ENCODE assay signal across 18 cellular contexts in genomic region chr1:9482816-9483572, GRCh38. TPM values are rescaled to one million over a fixed set of nuclear protein-coding genes. Genes with fewer than 3 reads are reported as not detected.
DNase-seq lines count a peak whose midpoint lies in the region; ATAC-seq and TF ChIP-seq lines count a peak whose summit lies in the region.
"Had no signal": no experiment of that assay in that cellular context is flagged by ENCODE, and none has a peak within 500 bp of the region (broad histone marks: within the 10 kb centered on the region; RNA-seq: fewer than 3 reads in every experiment).

No MANE protein-coding gene starts in this region.

- ATAC-seq in PC-3, result no peak

- TF ChIP-seq POLR2A in prostate gland (IDR thresholded peaks at IDR 0.05), result no peak

- H3K9me3 ChIP-seq in hepatocyte (ENCODE audit: low read depth) (no peaks in the 10 kb centered on the region), prostate gland (no peaks in the 10 kb centered on the region), PC-3 (ENCODE audit: low read length) (no peaks in the 10 kb centered on the region), smooth muscle cell (replicated peaks; ENCODE audit: low read depth) (no peaks in the 10 kb centered on the region), Karpas-422 (ENCODE audit: low read length) (no peaks in the 10 kb centered on the region)
- H3K9me3 ChIP-seq: Peyer's patch had no signal

- H3K4me3 ChIP-seq in hepatocyte (no peak overlapping the region), prostate gland (no peak overlapping the region), PC-3 (ENCODE audit: low read length) (no peak overlapping the region), smooth muscle cell (no peak overlapping the region), Karpas-422 (ENCODE audit: low read length) (no peak overlapping the region)
- H3K4me3 ChIP-seq: GM23248, Peyer's patch had no signal

- POLR2A ChIA-PET in PC-3 (lab: Charles Lee; ENCODE audit: unreplicated experiment), result no interaction called here

- no peak overlapping the region for H2AFZ ChIP-seq in hepatocyte
- no peak overlapping the region for H2AFZ ChIP-seq in PC-3 (ENCODE audit: low read length)
- H2AFZ ChIP-seq in smooth muscle cell (ENCODE audit: low read depth), result no peak overlapping the region
- H2AFZ ChIP-seq in Karpas-422 (ENCODE audit: low read length), result no peak overlapping the region
- H2AFZ ChIP-seq: GM23248 had no signal

- H3K36me3 ChIP-seq in hepatocyte (replicated peaks; ENCODE audit: insufficient read depth, low read depth) (no peaks in the 10 kb centered on the region), prostate gland (no peaks in the 10 kb centered on the region), PC-3 (ENCODE audit: low read depth, low read length) (no peaks in the 10 kb centered on the region), smooth muscle cell (ENCODE audit: low read depth) (no peaks in the 10 kb centered on the region), Karpas-422 (ENCODE audit: insufficient read depth, low read length) (no peaks in the 10 kb centered on the region)
- H3K36me3 ChIP-seq: Peyer's patch had no signal

- DNase-seq in DMS79 treated with DMSO at 0.1 percent for 48 hours (lab: John Stamatoyannopoulos, UW) (peak; percentile 20), DMS79 (lab: John Stamatoyannopoulos, UW) (no peak), D341Med (ENCODE audit: low spot score) (peak; percentile 15), hepatocyte (ENCODE audit: low spot score) (no peak), prostate gland (ENCODE audit: low spot score) (no peak), PC-3 (no peak), smooth muscle cell (lab: John Stamatoyannopoulos, UW; ENCODE audit: unreplicated experiment) (no peak), Karpas-422 (no peak)
- DNase-seq: CD4-positive, CD25-positive, alpha-beta regulatory T cell; GM23248; NCI-H1417; NCI-H187 treated with DMSO at 0.1 percent for 48 hours; NCI-H2171 treated with DMSO at 0.1 percent for 48 hours; NCI-H774; Peyer's patch; SIG-M5 had no signal

- no peak for TF ChIP-seq CTCF in hepatocyte (IDR thresholded peaks at IDR 0.05; ENCODE audit: poor library complexity)
- no peak for TF ChIP-seq CTCF in prostate gland (IDR thresholded peaks at IDR 0.05)
- TF ChIP-seq CTCF in PC-3 (conservative IDR thresholded peaks at IDR 0.05; ENCODE audit: low read depth, low read length), result no peak
- no peak for TF ChIP-seq CTCF in smooth muscle cell (IDR thresholded peaks at IDR 0.05; ENCODE audit: borderline replicate concordance, insufficient read depth, poor library complexity, severe bottlenecking)

- H3K27me3 ChIP-seq in hepatocyte, result no peaks in the 10 kb centered on the region
- no peaks in the 10 kb centered on the region for H3K27me3 ChIP-seq in prostate gland (replicated peaks; ENCODE audit: insufficient read depth)
- no peaks in the 10 kb centered on the region for H3K27me3 ChIP-seq in PC-3 (ENCODE audit: low read length)
- H3K27me3 ChIP-seq in smooth muscle cell (ENCODE audit: low read depth), result no peaks in the 10 kb centered on the region
- H3K27me3 ChIP-seq in Karpas-422 (ENCODE audit: low read length), result no peaks in the 10 kb centered on the region
- H3K27me3 ChIP-seq: Peyer's patch had no signal

- H3K9ac ChIP-seq in PC-3 (ENCODE audit: low read length) (no peak overlapping the region), smooth muscle cell (ENCODE audit: low read depth) (no peak overlapping the region), Karpas-422 (ENCODE audit: low read length) (no peak overlapping the region)
- H3K9ac ChIP-seq: GM23248 had no signal

- H3F3A ChIP-seq in PC-3 (ENCODE audit: low read length, unreplicated experiment) (no peaks in the 10 kb centered on the region), smooth muscle cell (ENCODE audit: low read depth) (no peaks in the 10 kb centered on the region)

- H3K27ac ChIP-seq in hepatocyte (peak overlapping the region; percentile 9), prostate gland (peak overlapping the region; percentile 20 to 52), PC-3 (ENCODE audit: low read length) (no peak overlapping the region), smooth muscle cell (ENCODE audit: low read depth) (no peak overlapping the region), Karpas-422 (ENCODE audit: low read length) (no peak overlapping the region)
- H3K27ac ChIP-seq: 22Rv1, GM23248, HL-60, Peyer's patch had no signal

- CTCF ChIA-PET in PC-3 (lab: Charles Lee), result no interaction called here

- no peaks in the 10 kb centered on the region for H3K79me2 ChIP-seq in hepatocyte
- no peaks in the 10 kb centered on the region for H3K79me2 ChIP-seq in PC-3 (ENCODE audit: low read length)
- H3K79me2 ChIP-seq in smooth muscle cell (ENCODE audit: low read depth), result no peaks in the 10 kb centered on the region
- no peaks in the 10 kb centered on the region for H3K79me2 ChIP-seq in Karpas-422 (ENCODE audit: low read length)

- BruUV-seq in PC-3 (replicated peaks; lab: Mats Ljungman, UMichigan), result no TSS peak

- H3K4me2 ChIP-seq in hepatocyte (no peak overlapping the region), PC-3 (ENCODE audit: low read length) (no peak overlapping the region), smooth muscle cell (no peak overlapping the region), Karpas-422 (ENCODE audit: low read depth, low read length, poor library complexity, severe bottlenecking) (no peak overlapping the region)

- no peaks in the 10 kb centered on the region for H4K20me1 ChIP-seq in hepatocyte (ENCODE audit: insufficient read depth, poor library complexity, severe bottlenecking)
- no peaks in the 10 kb centered on the region for H4K20me1 ChIP-seq in PC-3 (ENCODE audit: low read length)
- H4K20me1 ChIP-seq in smooth muscle cell (ENCODE audit: low read depth), result no peaks in the 10 kb centered on the region
- H4K20me1 ChIP-seq in Karpas-422 (ENCODE audit: insufficient read depth, low read depth, low read length), result no peaks in the 10 kb centered on the region

- H3K4me1 ChIP-seq in hepatocyte (ENCODE audit: insufficient read depth) (peaks cover 10% of the 10 kb centered on the region), prostate gland (replicated peaks) (no peaks in the 10 kb centered on the region), PC-3 (ENCODE audit: insufficient read depth, low read length) (no peaks in the 10 kb centered on the region), smooth muscle cell (ENCODE audit: low read depth) (no peaks in the 10 kb centered on the region), Karpas-422 (ENCODE audit: low read length) (no peaks in the 10 kb centered on the region)
- H3K4me1 ChIP-seq: Peyer's patch had no signal

- 79% methylated on average over 19 of the region's 19 CpGs for WGBS in hepatocyte (ENCODE audit: low lambda C conversion rate, missing lambda C conversion rate)
- WGBS in prostate gland, result 63% methylated on average over 19 of the region's 19 CpGs
- whole genome bisulfite sequencing in smooth muscle cell (ENCODE audit: low lambda C conversion rate), result 82% methylated on average over 19 of the region's 19 CpGs

- intact Hi-C loops in prostate gland (cut with DNase I) (loop anchor here (10.0 kb wide), 1 partner anchor 368 kb away; no protein-coding TSS in a partner anchor), PC-3 (cut with micrococcal nuclease) (no loop called here)

- H3K9me2 ChIP-seq in hepatocyte (replicated peaks; ENCODE audit: insufficient read depth), result no peaks in the 10 kb centered on the region
- no peaks in the 10 kb centered on the region for H3K9me2 ChIP-seq in PC-3 (replicated peaks; ENCODE audit: low read length)
- no peaks in the 10 kb centered on the region for H3K9me2 ChIP-seq in Karpas-422 (replicated peaks; ENCODE audit: insufficient read depth, low read length)

RNA-seq across cellular contexts. Expression of gene SLC25A33, which starts 56.3 kb away (rescaled TPM):
- 21.7 and 22.1 TPM in 2 replicates for total RNA-seq in hepatocyte
- polyA plus RNA-seq in hepatocyte, result 10.8 and 14.4 TPM in 2 replicates
- total RNA-seq in prostate gland, result 10 to 100 TPM; 10.7 to 11.9 TPM
- total RNA-seq in PC-3 (2014; rRNA removed), result 11.8 and 14.5 TPM in 2 replicates
- total RNA-seq in smooth muscle cell, result 5.5 and 7.1 TPM in 2 replicates
- polyA plus RNA-seq in smooth muscle cell, result 3.9 and 5.4 TPM in 2 replicates
- 19.7 and 25.2 TPM in 2 replicates for total RNA-seq in Karpas-422 (2014; rRNA removed; shearing (Covaris generic); ENCODE audit: low replicate concordance)

Comparison
In these comparisons a context has a peak if more than half of its experiments do, and no peak if none do; other contexts are left out.
1. DNase-seq: peak in DMS79 treated with DMSO at 0.1 percent for 48 hours (single experiment) and D341Med (single experiment); none in DMS79 (single experiment), hepatocyte (single experiment), prostate gland (single experiment), PC-3 (single experiment), smooth muscle cell (single experiment) and Karpas-422 (single experiment).
2. H3K27ac ChIP-seq: peak in hepatocyte (single experiment) and prostate gland (2 of 2); none in PC-3 (single experiment), smooth muscle cell (single experiment) and Karpas-422 (single experiment).